In genomic region chr14:68462683-68463082, GRCh38 we compare ENCODE assay signal across 18 cellular contexts.
DNase-seq lines count a peak whose midpoint lies in the region; ATAC-seq, FAIRE-seq and TF ChIP-seq lines count a peak whose summit lies in the region.
"Had no signal": no experiment of that assay in that cellular context is flagged by ENCODE, and none has a peak within 500 bp of the region (broad histone marks: within the 10 kb centered on the region; RNA-seq: fewer than 3 reads in every experiment).

No MANE protein-coding gene starts in this region.

- CTCF ChIA-PET in A549 (lab: Yijun Ruan, JAX) (interaction anchor here (5.3 kb wide), 1 partner anchor 353 kb away, joined by 24 read pairs; no protein-coding TSS in a partner anchor), T-cell (lab: Charles Lee) (no interaction called here)

- H3K4me1 Mint-ChIP-seq in T-cell: peaks cover 0 to 11% (median 2%) of the 10 kb centered on the region in 3 donors

- 96% methylated on average over 1 of the region's 1 CpG for WGBS in A549 (ENCODE audit: missing lambda C conversion rate)

- no peaks in the 10 kb centered on the region for H3K9me1 ChIP-seq in keratinocyte (ENCODE audit: control insufficient read depth, extremely low read depth, insufficient read depth, low read length)

- no peaks in the 10 kb centered on the region for H3K27me3 ChIP-seq in keratinocyte (ENCODE audit: control insufficient read depth, extremely low read depth, insufficient read depth, low read length)

- dilution Hi-C loops in keratinocyte (cut with MboI; ENCODE audit: extremely low pct_ligation_motif_present, low sequenced_read_pairs): no loop called here

- H3K4me1 ChIP-seq in A549 (peaks cover 95% of the 10 kb centered on the region), keratinocyte (ENCODE audit: control insufficient read depth, extremely low read depth, insufficient read depth, low read length) (peaks cover 66% of the 10 kb centered on the region)

- no peak overlapping the region for H2AFZ ChIP-seq in keratinocyte (ENCODE audit: control insufficient read depth, low read length)

- H4K20me1 ChIP-seq in keratinocyte (ENCODE audit: control insufficient read depth, extremely low read depth, insufficient read depth, low read length): no peaks in the 10 kb centered on the region

- POLR2A ChIA-PET in A549 (lab: Yijun Ruan, JAX) (interaction anchor here (1.3 kb wide), 1 partner anchor 323 kb away, joined by 3 read pairs; no protein-coding TSS in a partner anchor), T-cell (lab: Charles Lee) (no interaction called here)

- TF ChIP-seq RAD21 in A549 (conservative IDR thresholded peaks at IDR 0.05 in 1 of 2, IDR thresholded peaks at IDR 0.05 in 1 of 2): no peak

- no peak for TF ChIP-seq POLR2A in A549 (IDR thresholded peaks at IDR 0.05; ENCODE audit: low read length)

- TF ChIP-seq EP300 in A549 (IDR thresholded peaks at IDR 0.05): no peak

- TF ChIP-seq CTCF in A549 (IDR thresholded peaks at IDR 0.05): no peak
- TF ChIP-seq CTCF in astrocyte of the cerebellum (IDR thresholded peaks at IDR 0.05; ENCODE audit: low read depth, low read length, missing control alignments): peak; percentile 39
- peak; percentile 15 to 36 (median 23) for TF ChIP-seq CTCF in keratinocyte (optimal IDR thresholded peaks at IDR 0.05 in 1 of 3, IDR thresholded peaks at IDR 0.05 in 1 of 3, conservative IDR thresholded peaks at IDR 0.05 in 1 of 3; ENCODE audit: extremely low read depth in 1 of 3, insufficient read depth in 2 of 3, low read length in 3 of 3)
- no peak for TF ChIP-seq CTCF in GM13976 (IDR thresholded peaks at IDR 0.05; ENCODE audit: borderline replicate concordance, control extremely low read depth, extremely low read depth, insufficient read depth, missing control alignments)

- H3K4me3 Mint-ChIP-seq in T-cell: no peak overlapping the region
- H3K4me3 Mint-ChIP-seq: activated CD4-positive, alpha-beta T cell treated with anti-CD3 and anti-CD28 coated beads, Interleukin-2, amount 10 ng/mL, durations not matched to agents 24 days and 14 days; activated naive CD8-positive, alpha-beta T cell had no signal

- FAIRE-seq in A549 (lab: Jason Lieb, UNC) (no peak), keratinocyte (lab: Jason Lieb, UNC) (no peak)
- FAIRE-seq: A204.1, GM18507 had no signal

- DNase-seq in A549 (ENCODE audit: low read depth in 1 of 2, low spot score in 1 of 2) (peak in 1 of 2 experiments; percentile 56), HT1080 (ENCODE audit: low read depth) (peak; percentile 17), astrocyte of the cerebellum (ENCODE audit: low read depth) (no peak), keratinocyte (ENCODE audit: low read depth, low spot score) (peak; percentile 44), islet precursor cell (no peak), T-cell (no peak), AML-193 (lab: John Stamatoyannopoulos, UW) (no peak), GM13976 (ENCODE audit: low spot score) (no peak)
- DNase-seq: activated CD4-positive, alpha-beta T cell treated with anti-CD3 and anti-CD28 coated beads, Interleukin-2, amount 10 ng/mL, durations not matched to agents 24 days and 14 days; cerebellar nuclear complex; head of caudate nucleus; NK-92 treated with Interleukin-12 subunit alpha and Interleukin-12 subunit beta, amount 100 ng/mL, for 24 hours; SIG-M5; stimulated activated CD4-positive, alpha-beta T cell treated with anti-CD3 and anti-CD28 coated beads, Interleukin-15, amount 100 ng/mL, for 24 hours; T1000 had no signal

- peak overlapping the region; percentile 1; the same call in 1 of the 3 replicates for H3K4me2 ChIP-seq in A549
- H3K4me2 ChIP-seq in keratinocyte (ENCODE audit: control insufficient read depth, extremely low read depth, insufficient read depth, low read depth, low read length): no peak overlapping the region

- H3K27ac ChIP-seq in A549 (peak overlapping the region; percentile 95 to 100), keratinocyte (ENCODE audit: control insufficient read depth, insufficient read depth, low read length) (no peak overlapping the region)

- H3K79me2 ChIP-seq in keratinocyte (ENCODE audit: control insufficient read depth, insufficient read depth, low read length): no peaks in the 10 kb centered on the region

- no peak overlapping the region for H3K4me3 ChIP-seq in A549
- H3K4me3 ChIP-seq in astrocyte of the cerebellum (ENCODE audit: low read depth, low read length): no peak overlapping the region
- no peak overlapping the region for H3K4me3 ChIP-seq in keratinocyte (ENCODE audit: control insufficient read depth in 2 of 3, extremely low read depth in 1 of 3, insufficient read depth in 2 of 3, low read depth in 1 of 3, low read length in 3 of 3)

- no peaks in the 10 kb centered on the region for H3K36me3 Mint-ChIP-seq in T-cell

- no peak overlapping the region for H3K9ac ChIP-seq in keratinocyte (ENCODE audit: control insufficient read depth, extremely low read depth, insufficient read depth, low read length)

- H3K9me3 ChIP-seq in A549: no peaks in the 10 kb centered on the region
- H3K9me3 ChIP-seq in keratinocyte (ENCODE audit: control insufficient read depth, low read depth, low read length): no peaks in the 10 kb centered on the region

- H3K27me3 Mint-ChIP-seq in T-cell: no peaks in the 10 kb centered on the region
- H3K27me3 Mint-ChIP-seq: activated CD4-positive, alpha-beta T cell treated with anti-CD3 and anti-CD28 coated beads, Interleukin-2, amount 10 ng/mL, durations not matched to agents 24 days and 14 days; activated naive CD8-positive, alpha-beta T cell had no signal

- no peaks in the 10 kb centered on the region for H3K36me3 ChIP-seq in keratinocyte (ENCODE audit: control insufficient read depth in 2 of 2, extremely low read depth in 1 of 2, insufficient read depth in 2 of 2, low read length in 2 of 2)

- in situ Hi-C loops in astrocyte of the cerebellum (cut with HindIII; ENCODE audit: low sequenced_read_pairs): no loop called here
- in situ Hi-C loops in GM13976 (cut with MboI; ENCODE audit: low sequenced_read_pairs, unreplicated experiment): no loop called here

- no peaks in the 10 kb centered on the region for H3K9me3 Mint-ChIP-seq in T-cell

- no peak for ATAC-seq in A549
- ATAC-seq in T-cell (replicated peaks in 1 of 4): no peak

- no peak overlapping the region for H3K27ac Mint-ChIP-seq in T-cell
- H3K27ac Mint-ChIP-seq: activated CD4-positive, alpha-beta T cell treated with anti-CD3 and anti-CD28 coated beads, Interleukin-2, amount 10 ng/mL, durations not matched to agents 24 days and 14 days; activated naive CD8-positive, alpha-beta T cell had no signal

TF ChIP-seq in A549, 52 proteins besides CTCF, POLR2A, EP300 and RAD21:
- no peak for TF ChIP-seq CHD2 (IDR thresholded peaks at IDR 0.05; ENCODE audit: low read length, partially characterized antibody)
- no peak for TF ChIP-seq USF2 (IDR thresholded peaks at IDR 0.05)
- no peak for TF ChIP-seq ZC3H11A (IDR thresholded peaks at IDR 0.05)
- TF ChIP-seq MAX (IDR thresholded peaks at IDR 0.05): no peak
- no peak for TF ChIP-seq POLR2AphosphoS2 (conservative IDR thresholded peaks at IDR 0.05; ENCODE audit: low read length)
- TF ChIP-seq NR3C1 (IDR thresholded peaks at IDR 0.05): no peak
- no peak for TF ChIP-seq CHD4 (IDR thresholded peaks at IDR 0.05; ENCODE audit: borderline replicate concordance)
- no peak for TF ChIP-seq KDM1A (IDR thresholded peaks at IDR 0.05; ENCODE audit: low read depth)

Comparison
In these comparisons a context has a peak if more than half of its experiments do, and no peak if none do; other contexts are left out.
1. DNase-seq: peak in HT1080 (single experiment) and keratinocyte (single experiment); none in astrocyte of the cerebellum (single experiment), islet precursor cell (single experiment), T-cell (0 of 34), AML-193 (0 of 2) and GM13976 (single experiment).
2. CTCF ChIP-seq: peak in astrocyte of the cerebellum (single experiment) and keratinocyte (3 of 3); none in A549 (single experiment) and GM13976 (single experiment).